In genomic region chr17:74426551-74427047, GRCh38 we compare ENCODE assay signal across 16 cellular contexts. TPM values are rescaled to one million over a fixed set of nuclear protein-coding genes. Genes with fewer than 3 reads are reported as not detected.
DNase-seq lines count a peak whose midpoint lies in the region; ATAC-seq, FAIRE-seq and TF ChIP-seq lines count a peak whose summit lies in the region.
"Had no signal": no experiment of that assay in that cellular context is flagged by ENCODE, and none has a peak within 500 bp of the region (broad histone marks: within the 10 kb centered on the region; RNA-seq: fewer than 3 reads in every experiment).

No MANE protein-coding gene starts in this region.

- peak overlapping the region in 3 of 5 experiments; percentile 65 to 82 (median 70) for H3K27ac Mint-ChIP-seq in brain
- H3K27ac Mint-ChIP-seq: CD4-positive, alpha-beta T cell; memory B cell had no signal

- DNase-seq in KBM-7 (peak; percentile 35), HepG2 (ENCODE audit: low spot score) (no peak), suprapubic skin (ENCODE audit: low spot score in 2 of 2) (no peak), kidney glomerular epithelial cell (lab: John Stamatoyannopoulos, UW) (no peak), MV-4-11 (lab: John Stamatoyannopoulos, UW) (no peak), SKM-1 treated with dmso at 0.1 percent for 144 hours (lab: John Stamatoyannopoulos, UW; ENCODE audit: unreplicated experiment) (no peak)
- no peak for DNase-seq in activated T-cell treated with anti-CD3 and anti-CD28 coated beads, Interleukin-2, amount 50 U/mL, for 48 hours
- DNase-seq: CD4-positive, alpha-beta T cell; KG1; NCI-H526 treated with DMSO at 0.1 percent for 48 hours; WERI-Rb-1 had no signal

- POLR2A ChIA-PET in HepG2 (lab: Yijun Ruan, JAX): interaction anchor here (0.6 to 5.6 kb wide), 10 partner anchors 8 to 165 kb away, joined by 3 to 159 read pairs (median 7); no protein-coding TSS in a partner anchor

- peak overlapping the region; percentile 74 for H3K9ac ChIP-seq in HepG2 (ENCODE audit: insufficient read depth, low read depth, low read length)

- peaks cover 42% of the 10 kb centered on the region for H3K4me1 Mint-ChIP-seq in brain

- peaks cover 53% of the 10 kb centered on the region for H3K27me3 Mint-ChIP-seq in brain

- peak overlapping the region in 1 of 5 experiments; percentile 20 for H3K4me3 Mint-ChIP-seq in brain
- H3K4me3 Mint-ChIP-seq: CD4-positive, alpha-beta T cell; memory B cell had no signal

- TF ChIP-seq EP300 in HepG2 (IDR thresholded peaks at IDR 0.05; ENCODE audit: low read depth in 2 of 2, low read length in 2 of 2): no peak
- no peak for TF ChIP-seq EP300 in HepG2 (CRISPR knock-in tag; IDR thresholded peaks at IDR 0.05; ENCODE audit: borderline replicate concordance)
- no peak for TF ChIP-seq EP300 in suprapubic skin (IDR thresholded peaks at IDR 0.05)

- peaks cover 14% of the 10 kb centered on the region for H3K79me2 ChIP-seq in HepG2 (ENCODE audit: insufficient read depth, low read length)

- H3K9me3 Mint-ChIP-seq in brain: peaks cover 0 to 5% (median 0%) of the 10 kb centered on the region in 5 experiments
- H3K9me3 Mint-ChIP-seq: CD4-positive, alpha-beta T cell; memory B cell had no signal

- H3K36me3 ChIP-seq in HepG2 (replicated peaks in 1 of 2; ENCODE audit: control insufficient read depth in 1 of 2, insufficient read depth in 2 of 2, low read length in 2 of 2) (no peaks in the 10 kb centered on the region), suprapubic skin (no peaks in the 10 kb centered on the region)
- H3K36me3 ChIP-seq: SJSA1, WERI-Rb-1 had no signal

- no TSS peak for BruUV-seq in HepG2 (replicated peaks; lab: Mats Ljungman, UMichigan)

- TF ChIP-seq RAD21 in HepG2 (CRISPR knock-in tag; IDR thresholded peaks at IDR 0.05): no peak

- CTCF ChIA-PET in HepG2 (lab: Yijun Ruan, JAX; ENCODE audit: low intra/inter-chr PET ratio, low total read pairs): no interaction called here

- WGBS in HepG2 (ENCODE audit: low lambda C conversion rate): 63% methylated on average over 9 of the region's 9 CpGs
- WGBS in suprapubic skin: 75% methylated on average over 9 of the region's 9 CpGs

- peak overlapping the region; percentile 91 for H3K27ac ChIP-seq in HepG2 (ENCODE audit: extremely low read length, insufficient read depth, low read length)
- H3K27ac ChIP-seq in suprapubic skin: peak overlapping the region; percentile 70
- H3K27ac ChIP-seq: SJSA1, WERI-Rb-1 had no signal

- TF ChIP-seq CTCF in brain (conservative IDR thresholded peaks at IDR 0.05) (no peak), HepG2 (CRISPR knock-in tag; IDR thresholded peaks at IDR 0.05) (no peak), suprapubic skin (IDR thresholded peaks at IDR 0.05) (no peak)

- TF ChIP-seq POLR2A in HepG2 (IDR thresholded peaks at IDR 0.05; ENCODE audit: insufficient read depth in 1 of 2, low read depth in 2 of 2, low read length in 2 of 2): no peak
- TF ChIP-seq POLR2A in suprapubic skin (IDR thresholded peaks at IDR 0.05): no peak

- FAIRE-seq in HepG2 (lab: Jason Lieb, UNC): no peak

- H3K27me3 ChIP-seq in HepG2 (ENCODE audit: control insufficient read depth in 1 of 2, insufficient read depth in 2 of 2, low read length in 2 of 2) (no peaks in the 10 kb centered on the region; a peak in 1 of 5 replicates), suprapubic skin (peaks cover 25% of the 10 kb centered on the region)

- H2AFZ ChIP-seq in HepG2 (ENCODE audit: low read length): no peak overlapping the region

- H3K9me3 ChIP-seq in HepG2 (ENCODE audit: low read length) (no peaks in the 10 kb centered on the region), suprapubic skin (no peaks in the 10 kb centered on the region)
- H3K9me3 ChIP-seq: SJSA1 had no signal

- no peaks in the 10 kb centered on the region for H4K20me1 ChIP-seq in HepG2 (ENCODE audit: insufficient read depth, low read length)

- peaks cover 56% of the 10 kb centered on the region for H3K4me1 ChIP-seq in HepG2 (ENCODE audit: insufficient read depth, low read length)
- peaks cover 56% of the 10 kb centered on the region for H3K4me1 ChIP-seq in suprapubic skin

- H3K4me3 ChIP-seq in HepG2 (replicated peaks in 1 of 3; ENCODE audit: insufficient read depth in 1 of 3, low read depth in 2 of 3, low read length in 3 of 3) (peak overlapping the region; percentile 27 to 63 (median 36); a peak in 5 of 6 replicates), suprapubic skin (no peak overlapping the region)
- H3K4me3 ChIP-seq: SJSA1 had no signal

- H3K4me2 ChIP-seq in HepG2 (ENCODE audit: low read depth, low read length): peak overlapping the region; percentile 90

- intact Hi-C loops in HepG2 (cut with micrococcal nuclease; ENCODE audit: unreplicated experiment): no loop called here

- in situ Hi-C loops in KBM-7 (cut with MboI; ENCODE audit: low pct_unique_long_range_greater_than_20kb, low sequenced_read_pairs): no loop called here
- in situ Hi-C loops in HepG2 (cut with HindIII; ENCODE audit: extremely low pct_ligation_motif_present, low pct_unique_long_range_greater_than_20kb): loop anchor here (25.0 kb wide), 2 partner anchors 639 to 1139 kb away; no protein-coding TSS in a partner anchor

- no peak for ATAC-seq in HepG2

- no peaks in the 10 kb centered on the region for H3K36me3 Mint-ChIP-seq in brain
- H3K36me3 Mint-ChIP-seq: memory B cell had no signal

RNA-seq across cellular contexts. Expression of gene GPRC5C, which starts 5.3 kb away (rescaled TPM):
- 63.8 TPM for polyA plus RNA-seq in brain (ENCODE audit: insufficient read depth, low read depth, low replicate concordance)
- 44.8 and 85.6 TPM in 2 replicates for total RNA-seq in HepG2 (2016; rRNA removed; fragmentation: Illumina TruSeq; extraction: Trizol)
- 30.8 and 32.3 TPM in 2 replicates for total RNA-seq in HepG2 (2016; cell fraction: cytosol; rRNA removed; fragmentation: Illumina TruSeq; extraction: Trizol; ENCODE audit: low read depth)
- 41.2 and 86.3 TPM in 2 replicates for total RNA-seq in HepG2 (2016; cell fraction: insoluble cytoplasmic fraction; rRNA removed; fragmentation: Illumina TruSeq; extraction: Trizol)
- total RNA-seq in HepG2 (2016; cell fraction: membrane; rRNA removed; fragmentation: Illumina TruSeq; extraction: Trizol): 50.5 and 55.5 TPM in 2 replicates
- 73.7 and 80.6 TPM in 2 replicates for total RNA-seq in HepG2 (2016; cell fraction: nucleus; rRNA removed; fragmentation: Illumina TruSeq; extraction: Trizol)
- polyA plus RNA-seq in HepG2 (2011; rRNA removed): 300 and 407 TPM in 2 replicates
- polyA plus RNA-seq in HepG2 (2011; cell fraction: cytosol; rRNA removed): 276 and 424 TPM in 2 replicates
- 354 and 357 TPM in 2 replicates for polyA plus RNA-seq in HepG2 (2011; cell fraction: nucleus; rRNA removed)
- polyA plus RNA-seq in HepG2 (2012): 111 and 131 TPM in 2 replicates
- 29.5 and 34.4 TPM in 2 replicates for polyA plus RNA-seq in HepG2 (2016; cell fraction: cytosol; fragmentation: Illumina TruSeq; extraction: Trizol; ENCODE audit: low read depth)
- polyA plus RNA-seq in HepG2 (2016; cell fraction: insoluble cytoplasmic fraction; fragmentation: Illumina TruSeq; extraction: Trizol; ENCODE audit: low read depth): 42.9 and 43.8 TPM in 2 replicates
- polyA plus RNA-seq in HepG2 (2016; cell fraction: membrane; fragmentation: Illumina TruSeq; extraction: Trizol; ENCODE audit: low read depth): 36.0 and 48.1 TPM in 2 replicates
- 131 and 142 TPM in 2 replicates for polyA plus RNA-seq in HepG2 (2016; cell fraction: nucleus; fragmentation: Illumina TruSeq; extraction: Trizol; ENCODE audit: insufficient read depth, low read depth)
- 39.8 and 712 TPM in 2 replicates for polyA minus RNA-seq in HepG2 (2011; rRNA and poly(A)+ RNA removed; ENCODE audit: low replicate concordance)
- polyA minus RNA-seq in HepG2 (2011; cell fraction: cytosol; rRNA and poly(A)+ RNA removed): 209 and 211 TPM in 2 replicates
- 108 and 116 TPM in 2 replicates for polyA minus RNA-seq in HepG2 (2011; cell fraction: nucleus; rRNA and poly(A)+ RNA removed)
- total RNA-seq in suprapubic skin: 100 to 1,000 TPM in 1 of 4 donors, 10 to 100 TPM in 3; 72.0 to 106 (median 91.5) TPM
- total RNA-seq: CD4-positive, alpha-beta T cell had no signal

RNA-seq across cellular contexts. Expression of gene CD300A, which starts 39.8 kb away (rescaled TPM):
- 3.5 TPM for polyA plus RNA-seq in brain (ENCODE audit: insufficient read depth, low read depth, low replicate concordance)
- not detected in 2 replicates for total RNA-seq in HepG2 (2016; rRNA removed; fragmentation: Illumina TruSeq; extraction: Trizol)
- not detected in 2 replicates for total RNA-seq in HepG2 (2016; cell fraction: cytosol; rRNA removed; fragmentation: Illumina TruSeq; extraction: Trizol; ENCODE audit: low read depth)
- not detected in 2 replicates for total RNA-seq in HepG2 (2016; cell fraction: insoluble cytoplasmic fraction; rRNA removed; fragmentation: Illumina TruSeq; extraction: Trizol)
- total RNA-seq in HepG2 (2016; cell fraction: membrane; rRNA removed; fragmentation: Illumina TruSeq; extraction: Trizol): not detected in 2 replicates
- not detected in 2 replicates for total RNA-seq in HepG2 (2016; cell fraction: nucleus; rRNA removed; fragmentation: Illumina TruSeq; extraction: Trizol)
- 0.39 TPM in 1 of 2 replicates, not detected in the other for polyA plus RNA-seq in HepG2 (2011; rRNA removed)
- 0.09 and 0.14 TPM in 2 replicates for polyA plus RNA-seq in HepG2 (2011; cell fraction: cytosol; rRNA removed)
- polyA plus RNA-seq in HepG2 (2011; cell fraction: nucleus; rRNA removed): 0.14 and 0.23 TPM in 2 replicates
- polyA plus RNA-seq in HepG2 (2012): 0.11 and 0.19 TPM in 2 replicates
- not detected in 2 replicates for polyA plus RNA-seq in HepG2 (2016; cell fraction: cytosol; fragmentation: Illumina TruSeq; extraction: Trizol; ENCODE audit: low read depth)
- not detected in 2 replicates for polyA plus RNA-seq in HepG2 (2016; cell fraction: insoluble cytoplasmic fraction; fragmentation: Illumina TruSeq; extraction: Trizol; ENCODE audit: low read depth)
- polyA plus RNA-seq in HepG2 (2016; cell fraction: membrane; fragmentation: Illumina TruSeq; extraction: Trizol; ENCODE audit: low read depth): not detected in 2 replicates
- polyA plus RNA-seq in HepG2 (2016; cell fraction: nucleus; fragmentation: Illumina TruSeq; extraction: Trizol; ENCODE audit: insufficient read depth, low read depth): not detected in 2 replicates
- polyA minus RNA-seq in HepG2 (2011; rRNA and poly(A)+ RNA removed; ENCODE audit: low replicate concordance): not detected in 2 replicates
- not detected in 2 replicates for polyA minus RNA-seq in HepG2 (2011; cell fraction: cytosol; rRNA and poly(A)+ RNA removed)
- polyA minus RNA-seq in HepG2 (2011; cell fraction: nucleus; rRNA and poly(A)+ RNA removed): not detected in 2 replicates
- 1 to 10 TPM; 1.4 to 6.3 (median 2.9) TPM for total RNA-seq in suprapubic skin
- total RNA-seq: dermis microvascular lymphatic vessel endothelial cell, glomerular endothelial cell, SJSA1 had no signal

RNA-seq across cellular contexts. Expression of gene GPR142, which starts 59.3 kb away (rescaled TPM):
- polyA plus RNA-seq in brain (ENCODE audit: insufficient read depth, low read depth, low replicate concordance) (0.51 TPM), HepG2 (2011; rRNA removed) (not detected in 2 replicates)
- total RNA-seq in HepG2 (2016; rRNA removed; fragmentation: Illumina TruSeq; extraction: Trizol) (not detected in 2 replicates), suprapubic skin (not detected)
- not detected in 2 replicates for total RNA-seq in HepG2 (2016; cell fraction: cytosol; rRNA removed; fragmentation: Illumina TruSeq; extraction: Trizol; ENCODE audit: low read depth)
- total RNA-seq in HepG2 (2016; cell fraction: insoluble cytoplasmic fraction; rRNA removed; fragmentation: Illumina TruSeq; extraction: Trizol): not detected in 2 replicates
- not detected in 2 replicates for total RNA-seq in HepG2 (2016; cell fraction: membrane; rRNA removed; fragmentation: Illumina TruSeq; extraction: Trizol)
- not detected in 2 replicates for total RNA-seq in HepG2 (2016; cell fraction: nucleus; rRNA removed; fragmentation: Illumina TruSeq; extraction: Trizol)
- not detected in 2 replicates for polyA plus RNA-seq in HepG2 (2011; cell fraction: cytosol; rRNA removed)
- not detected in 2 replicates for polyA plus RNA-seq in HepG2 (2011; cell fraction: nucleus; rRNA removed)
- polyA plus RNA-seq in HepG2 (2012): not detected in 2 replicates
- not detected in 2 replicates for polyA plus RNA-seq in HepG2 (2016; cell fraction: cytosol; fragmentation: Illumina TruSeq; extraction: Trizol; ENCODE audit: low read depth)
- polyA plus RNA-seq in HepG2 (2016; cell fraction: insoluble cytoplasmic fraction; fragmentation: Illumina TruSeq; extraction: Trizol; ENCODE audit: low read depth): not detected in 2 replicates
- not detected in 2 replicates for polyA plus RNA-seq in HepG2 (2016; cell fraction: membrane; fragmentation: Illumina TruSeq; extraction: Trizol; ENCODE audit: low read depth)
- not detected in 2 replicates for polyA plus RNA-seq in HepG2 (2016; cell fraction: nucleus; fragmentation: Illumina TruSeq; extraction: Trizol; ENCODE audit: insufficient read depth, low read depth)
- polyA minus RNA-seq in HepG2 (2011; rRNA and poly(A)+ RNA removed; ENCODE audit: low replicate concordance): not detected in 2 replicates
- polyA minus RNA-seq in HepG2 (2011; cell fraction: cytosol; rRNA and poly(A)+ RNA removed): not detected in 2 replicates
- polyA minus RNA-seq in HepG2 (2011; cell fraction: nucleus; rRNA and poly(A)+ RNA removed): not detected in 2 replicates
- total RNA-seq: CD4-positive, alpha-beta T cell; glomerular endothelial cell; SJSA1 had no signal
